ENCODE assay signal across 1 cellular context in the genomic region with DNA sequence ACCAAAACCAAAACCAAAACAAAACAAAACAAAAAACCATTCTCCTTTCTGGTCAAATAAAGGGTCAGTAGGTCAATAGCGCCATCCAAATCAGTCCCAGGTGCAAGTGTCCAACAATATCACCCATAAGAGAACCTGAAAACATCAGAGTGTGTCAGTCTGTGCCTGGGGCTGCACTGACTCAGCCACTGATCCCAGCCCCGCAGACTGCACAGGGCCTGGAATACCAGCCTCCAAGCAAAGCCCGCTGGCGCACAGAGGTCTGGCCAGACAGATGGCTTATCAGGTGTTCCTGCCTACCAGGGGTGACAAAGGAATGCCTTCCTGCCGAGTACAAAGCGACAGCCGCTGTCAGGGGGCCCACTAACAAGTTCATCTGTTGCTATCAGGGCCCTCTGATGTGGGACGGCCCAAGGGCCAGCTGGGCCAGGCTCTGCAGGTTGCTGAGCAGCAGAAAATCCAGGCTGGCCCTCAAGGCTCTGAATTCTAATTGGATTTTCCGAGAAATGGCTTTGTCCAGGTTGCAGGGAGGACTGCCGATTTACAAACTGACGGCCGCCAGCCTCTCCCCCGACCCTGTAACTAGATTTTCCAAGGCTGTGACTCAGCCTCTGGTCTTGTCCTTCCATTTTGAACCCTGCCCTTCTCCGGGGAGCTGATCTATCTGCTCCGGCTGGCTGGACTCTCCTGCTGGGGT.
TF ChIP-seq lines count a peak whose summit lies in the region.

No MANE protein-coding gene starts in this region.

TF ChIP-seq in HEK293, 187 proteins besides CTCF, POLR2A, EP300 and RAD21 (continued from another document):
- TF ChIP-seq, protein P1, sequence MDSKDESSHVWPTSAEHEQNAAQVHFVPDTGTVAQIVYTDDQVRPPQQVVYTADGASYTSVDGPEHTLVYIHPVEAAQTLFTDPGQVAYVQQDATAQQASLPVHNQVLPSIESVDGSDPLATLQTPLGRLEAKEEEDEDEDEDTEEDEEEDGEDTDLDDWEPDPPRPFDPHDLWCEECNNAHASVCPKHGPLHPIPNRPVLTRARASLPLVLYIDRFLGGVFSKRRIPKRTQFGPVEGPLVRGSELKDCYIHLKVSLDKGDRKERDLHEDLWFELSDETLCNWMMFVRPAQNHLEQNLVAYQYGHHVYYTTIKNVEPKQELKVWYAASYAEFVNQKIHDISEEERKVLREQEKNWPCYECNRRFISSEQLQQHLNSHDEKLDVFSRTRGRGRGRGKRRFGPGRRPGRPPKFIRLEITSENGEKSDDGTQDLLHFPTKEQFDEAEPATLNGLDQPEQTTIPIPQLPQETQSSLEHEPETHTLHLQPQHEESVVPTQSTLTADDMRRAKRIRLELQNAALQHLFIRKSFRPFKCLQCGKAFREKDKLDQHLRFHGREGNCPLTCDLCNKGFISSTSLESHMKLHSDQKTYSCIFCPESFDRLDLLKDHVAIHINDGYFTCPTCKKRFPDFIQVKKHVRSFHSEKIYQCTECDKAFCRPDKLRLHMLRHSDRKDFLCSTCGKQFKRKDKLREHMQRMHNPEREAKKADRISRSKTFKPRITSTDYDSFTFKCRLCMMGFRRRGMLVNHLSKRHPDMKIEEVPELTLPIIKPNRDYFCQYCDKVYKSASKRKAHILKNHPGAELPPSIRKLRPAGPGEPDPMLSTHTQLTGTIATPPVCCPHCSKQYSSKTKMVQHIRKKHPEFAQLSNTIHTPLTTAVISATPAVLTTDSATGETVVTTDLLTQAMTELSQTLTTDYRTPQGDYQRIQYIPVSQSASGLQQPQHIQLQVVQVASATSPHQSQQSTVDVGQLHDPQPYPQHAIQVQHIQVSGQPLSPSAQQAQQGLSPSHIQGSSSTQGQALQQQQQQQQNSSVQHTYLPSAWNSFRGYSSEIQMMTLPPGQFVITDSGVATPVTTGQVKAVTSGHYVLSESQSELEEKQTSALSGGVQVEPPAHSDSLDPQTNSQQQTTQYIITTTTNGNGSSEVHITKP (tag by site-specific recombination; IDR thresholded peaks at IDR 0.05) = peak; percentile 89
